Comparison of ENCODE assay signal across 14 cellular contexts in genomic region chr11:118239509-118239908, GRCh38. TPM values are rescaled to one million over a fixed set of nuclear protein-coding genes. Genes with fewer than 3 reads are reported as not detected.
A peak's percentile ranks its signal among the peaks of the same experiment; 100 is the strongest.
DNase-seq lines count a peak whose midpoint lies in the region; ATAC-seq and TF ChIP-seq lines count a peak whose summit lies in the region.
"Had no signal": no experiment of that assay in that cellular context is flagged by ENCODE, and none has a peak within 500 bp of the region (broad histone marks: within the 10 kb centered on the region; RNA-seq: fewer than 3 reads in every experiment).

No MANE protein-coding gene starts in this region.

- H3K4me1 ChIP-seq in transverse colon: peaks cover 0 to 33% (median 12%) of the 10 kb centered on the region in 4 donors

- no peak for TF ChIP-seq CTCF in transverse colon (IDR thresholded peaks at IDR 0.05)

- no peak for ATAC-seq in HG03025 (IDR thresholded peaks at IDR 0.05; ENCODE audit: low FRiP score, unreplicated experiment)
- ATAC-seq: body of pancreas had no signal

- H3K9me3 Mint-ChIP-seq in activated naive CD4-positive, alpha-beta T cell treated with anti-CD3 and anti-CD28 coated beads, Interleukin-2, amount 10 ng/mL, durations not matched to agents 7 days and 5 days: no peaks in the 10 kb centered on the region
- H3K9me3 Mint-ChIP-seq in activated CD4-positive, alpha-beta memory T cell treated with anti-CD3 and anti-CD28 coated beads for 36 hours: no peaks in the 10 kb centered on the region
- no peaks in the 10 kb centered on the region for H3K9me3 Mint-ChIP-seq in immature natural killer cell
- H3K9me3 Mint-ChIP-seq: mesothelial cell of epicardium had no signal

- no peaks in the 10 kb centered on the region for H3K36me3 ChIP-seq in transverse colon
- H3K36me3 ChIP-seq: esophagus muscularis mucosa had no signal

- POLR2A ChIA-PET in activated CD4-positive, alpha-beta memory T cell treated with anti-CD3 and anti-CD28 coated beads for 36 hours (lab: Charles Lee): interaction anchor here (0.6 to 5.4 kb wide), 13 partner anchors 9 to 69 kb away, joined by 3 to 97 read pairs (median 6); partner anchors contain the start of genes CD3E, JAML and MPZL3

- peak overlapping the region; percentile 94 for H3K27ac Mint-ChIP-seq in activated naive CD4-positive, alpha-beta T cell treated with anti-CD3 and anti-CD28 coated beads, Interleukin-2, amount 10 ng/mL, durations not matched to agents 7 days and 5 days
- peak overlapping the region; percentile 96 for H3K27ac Mint-ChIP-seq in activated CD4-positive, alpha-beta memory T cell treated with anti-CD3 and anti-CD28 coated beads for 36 hours
- peak overlapping the region; percentile 39 to 87 (median 74) for H3K27ac Mint-ChIP-seq in immature natural killer cell

- H3K27me3 Mint-ChIP-seq in activated naive CD4-positive, alpha-beta T cell treated with anti-CD3 and anti-CD28 coated beads, Interleukin-2, amount 10 ng/mL, durations not matched to agents 7 days and 5 days: no peaks in the 10 kb centered on the region
- H3K27me3 Mint-ChIP-seq in activated CD4-positive, alpha-beta memory T cell treated with anti-CD3 and anti-CD28 coated beads for 36 hours: no peaks in the 10 kb centered on the region
- H3K27me3 Mint-ChIP-seq in immature natural killer cell (ENCODE audit: low read depth in 3 of 3): peaks cover 0 to 2% (median 0%) of the 10 kb centered on the region in 3 donors

- TF ChIP-seq EP300 in transverse colon (IDR thresholded peaks at IDR 0.05; ENCODE audit: low read depth): no peak

- TF ChIP-seq POLR2A in transverse colon (IDR thresholded peaks at IDR 0.05): no peak

- intact Hi-C loops in activated CD4-positive, alpha-beta memory T cell treated with anti-CD3 and anti-CD28 coated beads for 36 hours (cut with micrococcal nuclease): no loop called here
- intact Hi-C loops in transverse colon (cut with DNase I; ENCODE audit: low total_unique reads): no loop called here

- DNase-seq in activated naive CD4-positive, alpha-beta T cell treated with anti-CD3 and anti-CD28 coated beads, Interleukin-2, amount 10 ng/mL, durations not matched to agents 7 days and 5 days: no peak
- DNase-seq in activated naive CD4-positive, alpha-beta T cell treated with Interleukin-2 at 50 U/mL for 16 hours: no peak
- no peak for DNase-seq in activated CD4-positive, alpha-beta memory T cell treated with anti-CD3 and anti-CD28 coated beads for 36 hours
- DNase-seq in immature natural killer cell (no peak), transverse colon (no peak), NCI-H187 treated with DMSO at 0.1 percent for 48 hours (lab: John Stamatoyannopoulos, UW) (no peak), Kasumi-1 (lab: John Stamatoyannopoulos, UW) (no peak)
- DNase-seq: body of pancreas, DMS53, stomach had no signal

- H3K27ac ChIP-seq in transverse colon: peak overlapping the region in 3 of 4 donors; percentile 18 to 67 (median 21)
- H3K27ac ChIP-seq: esophagus muscularis mucosa had no signal

- in situ Hi-C loops in transverse colon (cut with MboI; ENCODE audit: low pct_ligation_motif_present in 1 of 4, low pct_unique_long_range_greater_than_20kb in 1 of 4, low sequenced_read_pairs in 3 of 4): no loop called here

- H3K36me3 Mint-ChIP-seq in activated naive CD4-positive, alpha-beta T cell treated with anti-CD3 and anti-CD28 coated beads, Interleukin-2, amount 10 ng/mL, durations not matched to agents 7 days and 5 days: peaks cover 41% of the 10 kb centered on the region
- H3K36me3 Mint-ChIP-seq in activated CD4-positive, alpha-beta memory T cell treated with anti-CD3 and anti-CD28 coated beads for 36 hours: peaks cover 67% of the 10 kb centered on the region
- peaks cover 10 to 30% (median 20%) of the 10 kb centered on the region in 3 donors for H3K36me3 Mint-ChIP-seq in immature natural killer cell
- H3K36me3 Mint-ChIP-seq: mesothelial cell of epicardium had no signal

- H3K27me3 ChIP-seq in transverse colon: no peaks in the 10 kb centered on the region
- H3K27me3 ChIP-seq: body of pancreas, esophagus muscularis mucosa, stomach had no signal

- peaks cover 69% of the 10 kb centered on the region for H3K4me1 Mint-ChIP-seq in activated naive CD4-positive, alpha-beta T cell treated with anti-CD3 and anti-CD28 coated beads, Interleukin-2, amount 10 ng/mL, durations not matched to agents 7 days and 5 days
- H3K4me1 Mint-ChIP-seq in activated CD4-positive, alpha-beta memory T cell treated with anti-CD3 and anti-CD28 coated beads for 36 hours (ENCODE audit: low read depth): peaks cover 76% of the 10 kb centered on the region
- peaks cover 59 to 63% of the 10 kb centered on the region in 2 donors for H3K4me1 Mint-ChIP-seq in immature natural killer cell

- peak overlapping the region; percentile 34 for H3K4me3 Mint-ChIP-seq in activated naive CD4-positive, alpha-beta T cell treated with anti-CD3 and anti-CD28 coated beads, Interleukin-2, amount 10 ng/mL, durations not matched to agents 7 days and 5 days
- peak overlapping the region; percentile 78 for H3K4me3 Mint-ChIP-seq in activated CD4-positive, alpha-beta memory T cell treated with anti-CD3 and anti-CD28 coated beads for 36 hours
- peak overlapping the region; percentile 59 to 79 (median 62) for H3K4me3 Mint-ChIP-seq in immature natural killer cell
- H3K4me3 Mint-ChIP-seq: mesothelial cell of epicardium had no signal

- 21 to 40% methylated on average over 2 of the region's 2 CpGs for WGBS in transverse colon (ENCODE audit: low coverage in 1 of 2), 2 donors

- H3K9me3 ChIP-seq in transverse colon: no peaks in the 10 kb centered on the region
- H3K9me3 ChIP-seq: body of pancreas, esophagus muscularis mucosa, stomach had no signal

- no peak overlapping the region for H3K4me3 ChIP-seq in transverse colon
- H3K4me3 ChIP-seq: body of pancreas, esophagus muscularis mucosa, stomach had no signal

- CTCF ChIA-PET in activated naive CD4-positive, alpha-beta T cell treated with anti-CD3 and anti-CD28 coated beads, Interleukin-2, amount 10 ng/mL, durations not matched to agents 7 days and 5 days (lab: Charles Lee): interaction anchor here (0.8 to 1.9 kb wide), 6 partner anchors 13 to 114 kb away, joined by 3 to 17 read pairs (median 4); no protein-coding TSS in a partner anchor
- CTCF ChIA-PET in activated CD4-positive, alpha-beta memory T cell treated with anti-CD3 and anti-CD28 coated beads for 36 hours (lab: Charles Lee): interaction anchor here (0.7 to 3.4 kb wide), 10 partner anchors 10 to 765 kb away, joined by 3 to 9 read pairs (median 6); partner anchors contain the start of genes JAML and MPZL3

RNA-seq across cellular contexts. Expression of gene MPZL3, which starts 12.7 kb away (rescaled TPM):
- total RNA-seq in activated CD4-positive, alpha-beta memory T cell treated with anti-CD3 and anti-CD28 coated beads for 36 hours: 10 to 100 TPM; 47.3 to 49.0 TPM
- polyA plus RNA-seq in immature natural killer cell: 1 to 10 TPM; 4.2 to 5.2 (median 4.8) TPM
- total RNA-seq in transverse colon: 10 to 100 TPM in 2 of 4 donors, 1 to 10 TPM in 2; 2.4 to 15.2 (median 8.2) TPM

RNA-seq across cellular contexts. Expression of gene JAML, which starts 14.7 kb away (rescaled TPM):
- total RNA-seq in activated CD4-positive, alpha-beta memory T cell treated with anti-CD3 and anti-CD28 coated beads for 36 hours: 100 to 1,000 TPM; 155 to 163 TPM
- polyA plus RNA-seq in immature natural killer cell: 10 to 100 TPM; 16.8 to 37.7 (median 26.3) TPM
- total RNA-seq in transverse colon: 10 to 100 TPM in 2 of 4 donors, 1 to 10 TPM in 2; 3.2 to 15.1 (median 8.0) TPM
- total RNA-seq: mesothelial cell of epicardium, osteocyte had no signal

RNA-seq across cellular contexts. Expression of gene MPZL2, which starts 24.6 kb away (rescaled TPM):
- 10 to 100 TPM; 15.8 to 17.8 TPM for total RNA-seq in activated CD4-positive, alpha-beta memory T cell treated with anti-CD3 and anti-CD28 coated beads for 36 hours
- 1 to 10 TPM in 1 of 3 donors, under 1 TPM in 2; 0.17 to 1.5 (median 0.49) TPM for polyA plus RNA-seq in immature natural killer cell
- total RNA-seq in transverse colon: 10 to 100 TPM; 59.5 to 86.5 (median 75.0) TPM
- total RNA-seq: osteocyte had no signal

Comparison
In these comparisons a context has a peak if more than half of its experiments do, and no peak if none do; other contexts are left out.
1. RNA of gene JAML, which starts 14.7 kb away (total RNA-seq): 155 to 163 TPM in activated CD4-positive, alpha-beta memory T cell treated with anti-CD3 and anti-CD28 coated beads for 36 hours; 3.2 to 15.1 TPM in transverse colon; every median in the first group is over 4 times any median in the second.
2. Peak in every context shown above with its lines, with median percentiles within 50 percentile points of each other: H3K27ac Mint-ChIP-seq and H3K4me3 Mint-ChIP-seq.